In genomic region chr1:115975569-115976061, GRCh38 we compare ENCODE assay signal across 8 cellular contexts. TPM values are rescaled to one million over a fixed set of nuclear protein-coding genes. Genes with fewer than 3 reads are reported as not detected.
DNase-seq lines count a peak whose midpoint lies in the region; ATAC-seq and TF ChIP-seq lines count a peak whose summit lies in the region.

No MANE protein-coding gene starts in this region.

- peak overlapping the region; percentile 50 for H3K14ac ChIP-seq in trophoblast cell (ENCODE audit: low read length)

- TF ChIP-seq EP300 in esophagus muscularis mucosa (IDR thresholded peaks at IDR 0.05), result no peak

- ATAC-seq in HG02623 (IDR thresholded peaks at IDR 0.05; ENCODE audit: unreplicated experiment), result no peak
- ATAC-seq in HG02852 (IDR thresholded peaks at IDR 0.05; ENCODE audit: unreplicated experiment), result no peak
- ATAC-seq in activated CD4-positive, CD25-positive, alpha-beta regulatory T cell treated with anti-CD3 and anti-CD28 coated beads, Interleukin-2, amount 50 U/mL, for 24 hours, result no peak

- H3K9me3 ChIP-seq in Peyer's patch (no peaks in the 10 kb centered on the region), esophagus muscularis mucosa (no peaks in the 10 kb centered on the region), trophoblast cell (ENCODE audit: insufficient read depth, low read depth, low read length) (no peaks in the 10 kb centered on the region)

- H3K4me2 ChIP-seq in trophoblast cell (ENCODE audit: low read length), result peak overlapping the region; percentile 70

- H4K8ac ChIP-seq in trophoblast cell (ENCODE audit: low read depth, low read length), result peak overlapping the region; percentile 78

- peak overlapping the region; percentile 90 for H2AFZ ChIP-seq in trophoblast cell (ENCODE audit: insufficient read depth, low read length, poor library complexity)

- TF ChIP-seq POLR2A in Peyer's patch (IDR thresholded peaks at IDR 0.05) (no peak), esophagus muscularis mucosa (IDR thresholded peaks at IDR 0.05; ENCODE audit: low read depth) (no peak)

- no peak overlapping the region for H3K4ac ChIP-seq in trophoblast cell (ENCODE audit: low read depth, low read length)

- H3K27me3 ChIP-seq in GM06990 (replicated peaks; ENCODE audit: control insufficient read depth, insufficient read depth, low read length) (no peaks in the 10 kb centered on the region), Peyer's patch (no peaks in the 10 kb centered on the region), esophagus muscularis mucosa (peaks cover 0 to 19% (median 6%) of the 10 kb centered on the region in 4 donors), trophoblast cell (ENCODE audit: insufficient read depth, low read length) (no peaks in the 10 kb centered on the region)

- peaks cover 3% of the 10 kb centered on the region for H3K79me2 ChIP-seq in trophoblast cell (ENCODE audit: control insufficient read depth, insufficient read depth, low read length, poor library complexity)

- H3K23ac ChIP-seq in trophoblast cell (ENCODE audit: low read length), result no peak overlapping the region

- no peak overlapping the region for H2AK5ac ChIP-seq in trophoblast cell (ENCODE audit: low read length)

- H2BK12ac ChIP-seq in trophoblast cell (ENCODE audit: low read length), result no peak overlapping the region

- TF ChIP-seq CTCF in GM06990 (IDR thresholded peaks at IDR 0.05; ENCODE audit: insufficient read depth, low read length, poor library complexity, severe bottlenecking) (no peak), Peyer's patch (IDR thresholded peaks at IDR 0.05) (no peak), esophagus muscularis mucosa (IDR thresholded peaks at IDR 0.05) (no peak)

- H3K4me1 ChIP-seq in Peyer's patch (peaks cover 0 to 14% (median 0%) of the 10 kb centered on the region in 4 donors), esophagus muscularis mucosa (peaks cover 0 to 19% (median 11%) of the 10 kb centered on the region in 4 donors), trophoblast cell (ENCODE audit: control insufficient read depth in 1 of 2, insufficient read depth in 2 of 2, low read length in 2 of 2) (peaks cover 3 to 8% of the 10 kb centered on the region in 2 experiments)

- no peak overlapping the region for H2BK5ac ChIP-seq in trophoblast cell (ENCODE audit: low read depth, low read length, poor library complexity)

- H3K27ac ChIP-seq in Peyer's patch, result peak overlapping the region; percentile 65 to 83 (median 76)
- peak overlapping the region; percentile 61 to 74 (median 70) for H3K27ac ChIP-seq in esophagus muscularis mucosa (replicated peaks in 1 of 4)
- no peak overlapping the region for H3K27ac ChIP-seq in trophoblast cell (ENCODE audit: low read depth, low read length)

- H2BK120ac ChIP-seq in trophoblast cell (ENCODE audit: insufficient read depth, low read length, poor library complexity), result no peak overlapping the region

- H4K91ac ChIP-seq in trophoblast cell (ENCODE audit: low read depth, low read length), result peak overlapping the region; percentile 70

- DNase-seq in GM06990 (ENCODE audit: extremely low read depth, insufficient read length) (no peak), Peyer's patch (no peak), esophagus muscularis mucosa (ENCODE audit: extremely low spot score) (no peak), trophoblast cell (no peak), NCI-H1105 treated with DMSO at 0.1 percent for 48 hours (lab: John Stamatoyannopoulos, UW) (no peak)

- 43% methylated on average over 11 of the region's 11 CpGs for WGBS in esophagus muscularis mucosa
- WGBS in trophoblast cell (ENCODE audit: extremely low coverage, insufficient coverage, insufficient read length), result no CpG with 5 or more reads among the region's 11 CpGs

- peak overlapping the region; percentile 71 for H3K4me3 ChIP-seq in GM06990 (replicated peaks; ENCODE audit: low read depth, low read length)
- H3K4me3 ChIP-seq in Peyer's patch, result peak overlapping the region; percentile 60 to 76 (median 65)
- H3K4me3 ChIP-seq in esophagus muscularis mucosa, result peak overlapping the region; percentile 60 to 67 (median 65)
- H3K4me3 ChIP-seq in trophoblast cell (ENCODE audit: low read depth, low read length), result peak overlapping the region; percentile 80

- H4K12ac ChIP-seq in trophoblast cell (ENCODE audit: low read depth, low read length), result no peak overlapping the region

- intact Hi-C loops in esophagus muscularis mucosa (cut with DNase I), result no loop called here

- H3K9ac ChIP-seq in trophoblast cell (ENCODE audit: low read length), result peak overlapping the region; percentile 28

- peak overlapping the region; percentile 50 for H3K18ac ChIP-seq in trophoblast cell (ENCODE audit: low read length)

- no peaks in the 10 kb centered on the region for H3K36me3 ChIP-seq in GM06990 (ENCODE audit: control insufficient read depth, insufficient read depth, low read length)
- H3K36me3 ChIP-seq in Peyer's patch, result no peaks in the 10 kb centered on the region
- no peaks in the 10 kb centered on the region for H3K36me3 ChIP-seq in esophagus muscularis mucosa
- H3K36me3 ChIP-seq in trophoblast cell (ENCODE audit: control insufficient read depth in 1 of 2, insufficient read depth in 2 of 2, low read length in 2 of 2), result no peaks in the 10 kb centered on the region

- peaks cover 8% of the 10 kb centered on the region for H3K79me1 ChIP-seq in trophoblast cell (ENCODE audit: low read length)

RNA-seq across cellular contexts. Expression of gene SLC22A15, which starts 0.7 kb away (rescaled TPM):
- total RNA-seq in Peyer's patch (1 to 10 TPM in 3 of 4 donors, under 1 TPM in 1; 0.53 to 6.6 (median 2.1) TPM), esophagus muscularis mucosa (1 to 10 TPM; 1.8 to 2.8 (median 2.3) TPM)
- polyA plus RNA-seq in trophoblast cell (2013), result 1.9 and 2.0 TPM in 2 replicates
